In genomic region chr17:20992987-20993862, GRCh38 we compare ENCODE assay signal across 8 cellular contexts. TPM values are rescaled to one million over a fixed set of nuclear protein-coding genes. Genes with fewer than 3 reads are reported as not detected.
DNase-seq lines count a peak whose midpoint lies in the region; ATAC-seq and TF ChIP-seq lines count a peak whose summit lies in the region.

No MANE protein-coding gene starts in this region.

- H3K36me3 ChIP-seq in IMR-90 (ENCODE audit: control insufficient read depth, insufficient read depth, low read length), result peaks cover 4% of the 10 kb centered on the region
- H3K36me3 ChIP-seq in SK-N-SH (replicated peaks in 1 of 2; ENCODE audit: control insufficient read depth in 1 of 2, insufficient read depth in 2 of 2, low read length in 1 of 2), result peaks cover 0 to 1% of the 10 kb centered on the region in 2 experiments
- peaks cover 5% of the 10 kb centered on the region for H3K36me3 ChIP-seq in upper lobe of right lung

- peaks cover 3% of the 10 kb centered on the region; the same call in 1 of the 2 replicates for H3K27me3 ChIP-seq in IMR-90 (ENCODE audit: control insufficient read depth, insufficient read depth, low read length)
- no peaks in the 10 kb centered on the region for H3K27me3 ChIP-seq in SK-N-SH (ENCODE audit: insufficient read depth)
- no peaks in the 10 kb centered on the region for H3K27me3 ChIP-seq in upper lobe of right lung

- no peaks in the 10 kb centered on the region for H3K9me2 ChIP-seq in SK-N-SH

- 52% methylated on average over 3 of the region's 17 CpGs; no CpG with 5 or more reads in 1 of the 2 experiments for WGBS in IMR-90 (ENCODE audit: extremely low coverage in 2 of 2, insufficient read length in 1 of 2), 2 experiments
- 67% methylated on average over 17 of the region's 17 CpGs for WGBS in SK-N-SH (ENCODE audit: low lambda C conversion rate)

- peak; percentile 93 for TF ChIP-seq CTCF in IMR-90 (conservative IDR thresholded peaks at IDR 0.05; ENCODE audit: low read depth, low read length)
- peak; percentile 92 for TF ChIP-seq CTCF in SK-N-SH (IDR thresholded peaks at IDR 0.05)
- TF ChIP-seq CTCF in upper lobe of right lung (IDR thresholded peaks at IDR 0.05), result peak; percentile 87

- no peak overlapping the region; the same call in 1 of the 2 replicates for H4K91ac ChIP-seq in IMR-90 (ENCODE audit: insufficient read depth, low read depth, low read length)

- ATAC-seq in IMR-90 (ENCODE audit: low read depth) (peak; percentile 82), Right ventricle myocardium inferior (peak; percentile 54), upper lobe of right lung (peak; percentile 70), HG02571 (IDR thresholded peaks at IDR 0.05; ENCODE audit: unreplicated experiment) (no peak)

- peak; percentile 73 for DNase-seq in EH (ENCODE audit: low read depth)
- DNase-seq in IMR-90, result peak; percentile 71
- DNase-seq in SK-N-SH, result peak; percentile 95
- peak; percentile 34 for DNase-seq in activated naive CD8-positive, alpha-beta T cell treated with anti-CD3 and anti-CD28 coated beads, Interleukin-2, amount 50 U/mL, for 16 hours (ENCODE audit: low read depth, low spot score)
- DNase-seq in Right ventricle myocardium inferior (ENCODE audit: missing footprints), result no peak
- peak; percentile 66 to 96 (median 80) for DNase-seq in posterior cingulate gyrus
- peak; percentile 69 for DNase-seq in upper lobe of right lung

- TF ChIP-seq RAD21 in IMR-90 (IDR thresholded peaks at IDR 0.05; ENCODE audit: low read length) (peak; percentile 87), SK-N-SH (IDR thresholded peaks at IDR 0.05; ENCODE audit: low read length) (peak; percentile 80)

- H4K8ac ChIP-seq in IMR-90 (ENCODE audit: low read depth in 2 of 2, low read length in 2 of 2), result peak overlapping the region in 1 of 2 experiments; percentile 55; a peak in 1 of 4 replicates

- no peak overlapping the region for H2BK20ac ChIP-seq in IMR-90 (ENCODE audit: low read depth, low read length)

- CTCF ChIA-PET in IMR-90 (lab: Yijun Ruan, JAX), result interaction anchor here (0.7 to 0.8 kb wide), 4 partner anchors 21 to 242 kb away, joined by 3 to 4 read pairs (median 3); no protein-coding TSS in a partner anchor
- CTCF ChIA-PET in SK-N-SH (lab: Yijun Ruan, JAX), result interaction anchor here (0.6 to 1.5 kb wide), 27 partner anchors 9 to 872 kb away, joined by 3 to 11 read pairs (median 3); no protein-coding TSS in a partner anchor

- no peak overlapping the region for H3K23ac ChIP-seq in IMR-90 (ENCODE audit: low read depth, low read length)

- H3K14ac ChIP-seq in IMR-90 (replicated peaks; ENCODE audit: low read depth, low read length), result 0 out of 2 replicates have a peak overlapping the region, but pooled peaks have one; percentile 46

- no peak overlapping the region; the same call in 1 of the 2 replicates for H3K18ac ChIP-seq in IMR-90 (ENCODE audit: low read depth, low read length)

- 0 out of 2 replicates have a peak, but pooled peaks have one; percentile 19 for TF ChIP-seq POLR2A in IMR-90 (IDR thresholded peaks at IDR 0.05; ENCODE audit: low read depth, low read length)

- no peak overlapping the region for H3K9ac ChIP-seq in IMR-90 (ENCODE audit: low read depth, low read length)
- peak overlapping the region; percentile 54; the same call in 1 of the 2 replicates for H3K9ac ChIP-seq in SK-N-SH

- peaks cover 15% of the 10 kb centered on the region for H3K9me1 ChIP-seq in IMR-90 (ENCODE audit: insufficient read depth, low read length)

- no peak overlapping the region for H4K5ac ChIP-seq in IMR-90 (ENCODE audit: low read depth, low read length)

- H2AK9ac ChIP-seq in IMR-90 (replicated peaks; ENCODE audit: low read depth, low read length, poor library complexity), result peak overlapping the region; percentile 43

- peaks cover 2% of the 10 kb centered on the region; the same call in 1 of the 2 replicates for H3K4me1 ChIP-seq in IMR-90 (ENCODE audit: control insufficient read depth, insufficient read depth, low read length)
- H3K4me1 ChIP-seq in SK-N-SH (ENCODE audit: control insufficient read depth in 1 of 2, insufficient read depth in 2 of 2, low read depth in 1 of 2, low read length in 1 of 2), result peaks cover 3 to 13% of the 10 kb centered on the region in 2 experiments; a peak in 1 of 4 replicates
- peaks cover 9% of the 10 kb centered on the region for H3K4me1 ChIP-seq in upper lobe of right lung

- peaks cover 17% of the 10 kb centered on the region for H3F3A ChIP-seq in SK-N-SH (replicated peaks; ENCODE audit: insufficient read depth)

- H2AK5ac ChIP-seq in IMR-90 (ENCODE audit: low read depth, low read length), result 0 out of 2 replicates have a peak overlapping the region, but pooled peaks have one; percentile 9

- dilution Hi-C loops in IMR-90 (cut with HindIII; ENCODE audit: low sequenced_read_pairs, unreplicated experiment), result no loop called here

- no peak overlapping the region for H3K56ac ChIP-seq in IMR-90 (ENCODE audit: extremely low read depth, insufficient read depth, low read length)

- H2BK120ac ChIP-seq in IMR-90 (ENCODE audit: low read depth, low read length), result no peak overlapping the region

- intact Hi-C loops in IMR-90 (cut with micrococcal nuclease), result loop anchor here (1.0 to 10.0 kb wide), 6 partner anchors 56 to 1001 kb away; no protein-coding TSS in a partner anchor
- intact Hi-C loops in Right ventricle myocardium inferior (cut with DNase I), result loop anchor here (1.0 kb wide), 1 partner anchor 85 kb away; no protein-coding TSS in a partner anchor
- intact Hi-C loops in posterior cingulate gyrus (cut with DNase I), result loop anchor here (2.0 kb wide), 2 partner anchors 84 to 190 kb away; no protein-coding TSS in a partner anchor
- intact Hi-C loops in upper lobe of right lung (cut with DNase I), result no loop called here

- H3K9me3 ChIP-seq in IMR-90 (ENCODE audit: control insufficient read depth, insufficient read depth, low read length) (no peaks in the 10 kb centered on the region), SK-N-SH (no peaks in the 10 kb centered on the region), upper lobe of right lung (no peaks in the 10 kb centered on the region)

- POLR2A ChIA-PET in IMR-90 (lab: Charles Lee; ENCODE audit: unreplicated experiment) (interaction anchor here (0.6 kb wide), 1 partner anchor 191 kb away, joined by 3 read pairs; no protein-coding TSS in a partner anchor), SK-N-SH (lab: Yijun Ruan, JAX) (interaction anchor here (0.6 to 0.7 kb wide), 3 partner anchors 18 to 141 kb away, joined by 3 read pairs; no protein-coding TSS in a partner anchor)

- H2BK15ac ChIP-seq in IMR-90 (ENCODE audit: low read depth, low read length), result no peak overlapping the region

- H4K20me1 ChIP-seq in IMR-90 (ENCODE audit: insufficient read depth, low read length), result peaks cover 14% of the 10 kb centered on the region
- H4K20me1 ChIP-seq in SK-N-SH (ENCODE audit: insufficient read depth), result peaks cover 10% of the 10 kb centered on the region

- no TSS peak for BruUV-seq in IMR-90 (replicated peaks; lab: Mats Ljungman, UMichigan)

- peaks cover 0 to 4% of the 10 kb centered on the region in 2 experiments; a peak in 2 of 4 replicates for H3K79me1 ChIP-seq in IMR-90 (ENCODE audit: low read depth in 1 of 2, low read length in 2 of 2)

- no peaks in the 10 kb centered on the region for H3K79me2 ChIP-seq in SK-N-SH (ENCODE audit: insufficient read depth)

- H2AFZ ChIP-seq in IMR-90 (replicated peaks; ENCODE audit: low read length, poor library complexity) (peak overlapping the region; percentile 65), SK-N-SH (ENCODE audit: low read depth) (no peak overlapping the region)

- TF ChIP-seq EP300 in SK-N-SH (IDR thresholded peaks at IDR 0.05; ENCODE audit: borderline replicate concordance in 1 of 2, low read depth in 1 of 2, low read length in 1 of 2), result no peak

- in situ Hi-C loops in IMR-90 (cut with MboI; ENCODE audit: low sequenced_read_pairs), result loop anchor here (5.0 to 10.0 kb wide), 2 partner anchors 86 to 188 kb away; no protein-coding TSS in a partner anchor

- no peak overlapping the region for H2BK5ac ChIP-seq in IMR-90 (ENCODE audit: low read depth, low read length, poor library complexity, severe bottlenecking)

- H3K4ac ChIP-seq in IMR-90 (ENCODE audit: low read depth, low read length), result peak overlapping the region; percentile 14; the same call in 1 of the 2 replicates

- H3K4me2 ChIP-seq in IMR-90 (ENCODE audit: low read depth, low read length) (no peak overlapping the region), SK-N-SH (peak overlapping the region; percentile 55; the same call in 1 of the 2 replicates)

- H3K27ac ChIP-seq in IMR-90 (ENCODE audit: insufficient read depth, low read length) (no peak overlapping the region), SK-N-SH (ENCODE audit: low read depth in 2 of 2, low read length in 1 of 2) (peak overlapping the region; percentile 65 to 72), upper lobe of right lung (no peak overlapping the region)

- H3K4me3 ChIP-seq in IMR-90 (ENCODE audit: insufficient read depth, low read depth, low read length) (no peak overlapping the region), SK-N-SH (ENCODE audit: low read depth in 2 of 2, low read length in 1 of 2) (peak overlapping the region in 1 of 2 experiments; percentile 54; a peak in 1 of 4 replicates), upper lobe of right lung (no peak overlapping the region)

TF ChIP-seq in IMR-90, 13 proteins besides CTCF, POLR2A, EP300 and RAD21:
- TF ChIP-seq SMC3 (IDR thresholded peaks at IDR 0.05; ENCODE audit: low read depth, low read length) (peak; percentile 94), RCOR1 (IDR thresholded peaks at IDR 0.05; ENCODE audit: insufficient replicate concordance, low read length) (no peak)

TF ChIP-seq in SK-N-SH, 30 proteins besides CTCF, POLR2A, EP300 and RAD21:
- TF ChIP-seq MXI1 (IDR thresholded peaks at IDR 0.05; ENCODE audit: low read depth, low read length), result no peak
- TF ChIP-seq GATA2 (CRISPR knock-in tag; IDR thresholded peaks at IDR 0.05), result 0 out of 2 replicates have a peak, but pooled peaks have one; percentile 3
- no peak for TF ChIP-seq FOXM1 (IDR thresholded peaks at IDR 0.05; ENCODE audit: low read depth)
- no peak for TF ChIP-seq FOXJ3 (CRISPR knock-in tag; IDR thresholded peaks at IDR 0.05)
- peak; percentile 88 for TF ChIP-seq SMC3 (IDR thresholded peaks at IDR 0.05; ENCODE audit: low read depth, low read length)

RNA-seq across cellular contexts. Expression of gene USP22, which starts 49.6 kb away (rescaled TPM):
- total RNA-seq in IMR-90 (2012; rRNA removed) (250 and 319 TPM in 2 replicates), Right ventricle myocardium inferior (146 TPM), upper lobe of right lung (160 TPM)
- polyA plus RNA-seq in IMR-90 (2012; rRNA removed) (161 and 173 TPM in 2 replicates), SK-N-SH (2012; rRNA removed) (142 and 172 TPM in 2 replicates)
- polyA plus RNA-seq in IMR-90 (2012; cell fraction: cytosol; rRNA removed), result 91.3 and 126 TPM in 2 replicates
- polyA plus RNA-seq in IMR-90 (2012; cell fraction: nucleus; rRNA removed; ENCODE audit: low replicate concordance), result 154 and 168 TPM in 2 replicates
- polyA plus RNA-seq in SK-N-SH (2012; cell fraction: cytosol; rRNA removed), result 114 and 137 TPM in 2 replicates
- 193 and 215 TPM in 2 replicates for polyA plus RNA-seq in SK-N-SH (2012; cell fraction: nucleus; rRNA removed)

Comparison
In these comparisons a context has a peak if more than half of its experiments do, and no peak if none do; other contexts are left out.
1. H3K27ac ChIP-seq: peak in SK-N-SH (2 of 2); none in IMR-90 (single experiment) and upper lobe of right lung (single experiment).
2. Peak in every context shown above with its lines, with median percentiles within 50 percentile points of each other: CTCF ChIP-seq.